23 cellular contexts compared by ENCODE assay signal in genomic region chr9:133644968-133645765, GRCh38. TPM values are rescaled to one million over a fixed set of nuclear protein-coding genes. Genes with fewer than 3 reads are reported as not detected.
DNase-seq lines count a peak whose midpoint lies in the region; ATAC-seq and TF ChIP-seq lines count a peak whose summit lies in the region.
"Had no signal": no experiment of that assay in that cellular context is flagged by ENCODE, and none has a peak within 500 bp of the region (broad histone marks: within the 10 kb centered on the region; RNA-seq: fewer than 3 reads in every experiment).

No MANE protein-coding gene starts in this region.

- H3K9me3 ChIP-seq in BE2C = no peaks in the 10 kb centered on the region
- H3K9me3 ChIP-seq in BLaER1 treated with 17β-estradiol and CSF1 and Interleukin-3, amounts not matched to agents 10 nM and 100 nM (replicated peaks in 1 of 11) = no peaks in the 10 kb centered on the region
- H3K9me3 ChIP-seq in neural cell (ENCODE audit: low read length) = no peaks in the 10 kb centered on the region
- H3K9me3 ChIP-seq in PC-3 (ENCODE audit: low read length) = no peaks in the 10 kb centered on the region
- no peaks in the 10 kb centered on the region for H3K9me3 ChIP-seq in CD8-positive, alpha-beta T cell (ENCODE audit: low read length)

- TF ChIP-seq RAD21 in neural cell (conservative IDR thresholded peaks at IDR 0.05) = peak; percentile 13

- peak overlapping the region in 7 of 11 experiments; percentile 4 to 40 (median 20); a peak in 9 of 22 replicates for H3K4me2 ChIP-seq in BLaER1 treated with 17β-estradiol and CSF1 and Interleukin-3, amounts not matched to agents 10 nM and 100 nM
- H3K4me2 ChIP-seq in neural cell (ENCODE audit: low read length) (no peak overlapping the region), PC-3 (ENCODE audit: low read length) (no peak overlapping the region)

- TF ChIP-seq EP300 in neural cell (conservative IDR thresholded peaks at IDR 0.05; ENCODE audit: poor library complexity, severe bottlenecking) = no peak

- H3K4me3 Mint-ChIP-seq in CD8-positive, alpha-beta T cell = no peak overlapping the region
- H3K4me3 Mint-ChIP-seq: CD8-positive, alpha-beta memory T cell had no signal

- H3K9ac ChIP-seq in BLaER1 treated with 17β-estradiol and CSF1 and Interleukin-3, amounts not matched to agents 10 nM and 100 nM = 0 out of 22 replicates have a peak overlapping the region, but pooled peaks of 1 of the 11 experiments have one; percentile 9
- H3K9ac ChIP-seq in neural cell (ENCODE audit: low read length) (peak overlapping the region; percentile 38), PC-3 (ENCODE audit: low read length) (no peak overlapping the region)

- H3K4me3 ChIP-seq in BE2C (ENCODE audit: low read depth, low read length) (no peak overlapping the region), neural cell (ENCODE audit: low read length) (no peak overlapping the region), PC-3 (ENCODE audit: low read length) (no peak overlapping the region)
- no peak overlapping the region for H3K4me3 ChIP-seq in BLaER1 treated with 17β-estradiol and CSF1 and Interleukin-3, amounts not matched to agents 10 nM and 100 nM
- H3K4me3 ChIP-seq in CD8-positive, alpha-beta T cell (ENCODE audit: low read depth, low read length) = no peak overlapping the region

- no peak overlapping the region for H3K27ac ChIP-seq in BLaER1 treated with 17β-estradiol and CSF1 and Interleukin-3, amounts not matched to agents 10 nM and 100 nM
- H3K27ac ChIP-seq in neural cell (ENCODE audit: low read length) (peak overlapping the region; percentile 23), PC-3 (ENCODE audit: low read length) (no peak overlapping the region)
- H3K27ac ChIP-seq in CD8-positive, alpha-beta T cell (ENCODE audit: low read depth, low read length) = no peak overlapping the region

- ATAC-seq in HG02970 (IDR thresholded peaks at IDR 0.05; ENCODE audit: low FRiP score, unreplicated experiment) (no peak), PC-3 (no peak)
- ATAC-seq in CD8-positive, alpha-beta T cell = no peak

- H3K27me3 Mint-ChIP-seq in CD8-positive, alpha-beta T cell (ENCODE audit: low read depth) = peaks cover 6% of the 10 kb centered on the region

- no peak overlapping the region for H3K27ac Mint-ChIP-seq in CD8-positive, alpha-beta T cell
- H3K27ac Mint-ChIP-seq: CD8-positive, alpha-beta memory T cell had no signal

- no peaks in the 10 kb centered on the region for H3K9me3 Mint-ChIP-seq in CD8-positive, alpha-beta T cell
- H3K9me3 Mint-ChIP-seq: CD8-positive, alpha-beta memory T cell had no signal

- peaks cover 2% of the 10 kb centered on the region for H3K4me1 Mint-ChIP-seq in CD8-positive, alpha-beta T cell (ENCODE audit: low read depth)
- H3K4me1 Mint-ChIP-seq: CD8-positive, alpha-beta memory T cell had no signal

- H3K36me3 ChIP-seq in BE2C = peaks cover 97% of the 10 kb centered on the region
- no peaks in the 10 kb centered on the region for H3K36me3 ChIP-seq in BLaER1 treated with 17β-estradiol and CSF1 and Interleukin-3, amounts not matched to agents 10 nM and 100 nM
- H3K36me3 ChIP-seq in neural cell (ENCODE audit: insufficient read depth, low read length) = no peaks in the 10 kb centered on the region
- H3K36me3 ChIP-seq in PC-3 (ENCODE audit: low read depth, low read length) = no peaks in the 10 kb centered on the region
- no peaks in the 10 kb centered on the region for H3K36me3 ChIP-seq in CD8-positive, alpha-beta T cell (ENCODE audit: insufficient read depth, low read length)

- TF ChIP-seq CTCF in BE2C (IDR thresholded peaks at IDR 0.05; ENCODE audit: low read depth, low read length) = no peak
- TF ChIP-seq CTCF in neural cell (IDR thresholded peaks at IDR 0.05; ENCODE audit: poor library complexity, severe bottlenecking) = no peak
- no peak for TF ChIP-seq CTCF in PC-3 (conservative IDR thresholded peaks at IDR 0.05; ENCODE audit: low read depth, low read length)
- no peak for TF ChIP-seq CTCF in CD8-positive, alpha-beta T cell (IDR thresholded peaks at IDR 0.05)

- POLR2A ChIA-PET in PC-3 (lab: Charles Lee; ENCODE audit: unreplicated experiment) = no interaction called here
- POLR2A ChIA-PET in CD8-positive, alpha-beta T cell (lab: Charles Lee) = no interaction called here

- peaks cover 0 to 16% (median 0%) of the 10 kb centered on the region in 11 experiments; a peak in 3 of 22 replicates for H4K20me1 ChIP-seq in BLaER1 treated with 17β-estradiol and CSF1 and Interleukin-3, amounts not matched to agents 10 nM and 100 nM
- H4K20me1 ChIP-seq in neural cell (ENCODE audit: insufficient read depth) (no peaks in the 10 kb centered on the region), PC-3 (ENCODE audit: low read length) (no peaks in the 10 kb centered on the region)

- no peaks in the 10 kb centered on the region for H3K36me3 Mint-ChIP-seq in CD8-positive, alpha-beta T cell
- H3K36me3 Mint-ChIP-seq: CD8-positive, alpha-beta memory T cell had no signal

- CTCF ChIA-PET in PC-3 (lab: Charles Lee) = no interaction called here
- CTCF ChIA-PET in CD8-positive, alpha-beta T cell (lab: Charles Lee) = no interaction called here

- no TSS peak for BruUV-seq in PC-3 (replicated peaks; lab: Mats Ljungman, UMichigan)

- no peaks in the 10 kb centered on the region; the same call in 1 of the 2 replicates for H3K4me1 ChIP-seq in BE2C
- peaks cover 0 to 16% (median 9%) of the 10 kb centered on the region in 10 experiments; a peak in 8 of 20 replicates for H3K4me1 ChIP-seq in BLaER1 treated with 17β-estradiol and CSF1 and Interleukin-3, amounts not matched to agents 10 nM and 100 nM
- no peaks in the 10 kb centered on the region for H3K4me1 ChIP-seq in PC-3 (ENCODE audit: insufficient read depth, low read length)
- H3K4me1 ChIP-seq in CD8-positive, alpha-beta T cell (ENCODE audit: insufficient read depth, low read length) = no peaks in the 10 kb centered on the region

- no peaks in the 10 kb centered on the region for H3K27me3 ChIP-seq in BE2C
- H3K27me3 ChIP-seq in BLaER1 treated with 17β-estradiol and CSF1 and Interleukin-3, amounts not matched to agents 10 nM and 100 nM = no peaks in the 10 kb centered on the region
- no peaks in the 10 kb centered on the region for H3K27me3 ChIP-seq in neural cell (ENCODE audit: insufficient read depth, low read depth, low read length)
- H3K27me3 ChIP-seq in PC-3 (ENCODE audit: low read length) = peaks cover 33% of the 10 kb centered on the region
- H3K27me3 ChIP-seq in CD8-positive, alpha-beta T cell (ENCODE audit: insufficient read depth, low read length) = no peaks in the 10 kb centered on the region

- H3K9me2 ChIP-seq in neural cell (ENCODE audit: insufficient read depth, low read length) (no peaks in the 10 kb centered on the region), PC-3 (replicated peaks; ENCODE audit: low read length) (no peaks in the 10 kb centered on the region)

- no peaks in the 10 kb centered on the region for H3F3A ChIP-seq in neural cell (ENCODE audit: insufficient read depth, low read length, poor library complexity, severe bottlenecking)
- no peaks in the 10 kb centered on the region for H3F3A ChIP-seq in PC-3 (ENCODE audit: low read length, unreplicated experiment)

- DNase-seq in BE2C (peak; percentile 11), OCI-M1 (lab: John Stamatoyannopoulos, UW) (peak; percentile 16), PC-3 (no peak)
- no peak for DNase-seq in CD8-positive, alpha-beta T cell
- DNase-seq: Calu3; CD8-positive, alpha-beta memory T cell; DMS53; GDM1; Kasumi-1; NCI-H1048; NCI-H1417 treated with DMSO at 0.1 percent for 48 hours; NCI-H1930; NCI-H446 treated with DMSO at 0.1 percent for 48 hours; NCI-H526 treated with DMSO at 0.1 percent for 48 hours; SHP77 had no signal

- H2AFZ ChIP-seq in neural cell (ENCODE audit: low read depth, low read length) = no peak overlapping the region
- H2AFZ ChIP-seq in PC-3 (ENCODE audit: low read length) = no peak overlapping the region

- intact Hi-C loops in PC-3 (cut with micrococcal nuclease) = no loop called here
- intact Hi-C loops in CD8-positive, alpha-beta T cell (cut with DNase I, micrococcal nuclease) = loop anchor here in 1 of 2 experiments (5.0 kb wide), 1 partner anchor 33 kb away; no protein-coding TSS in a partner anchor

- no peaks in the 10 kb centered on the region for H3K79me2 ChIP-seq in neural cell (replicated peaks; ENCODE audit: insufficient read depth, low read length)
- no peaks in the 10 kb centered on the region for H3K79me2 ChIP-seq in PC-3 (ENCODE audit: low read length)

TF ChIP-seq in neural cell, 6 proteins besides CTCF, POLR2A, EP300 and RAD21 (continues in another document):
- TF ChIP-seq TAF1 (IDR thresholded peaks at IDR 0.05; ENCODE audit: low read depth) (no peak), EZH2 (IDR thresholded peaks at IDR 0.05; ENCODE audit: borderline replicate concordance, insufficient read depth, low read length, poor library complexity, severe bottlenecking) (no peak), SMC3 (conservative IDR thresholded peaks at IDR 0.05; ENCODE audit: poor library complexity) (no peak), MXI1 (conservative IDR thresholded peaks at IDR 0.05; ENCODE audit: poor library complexity, severe bottlenecking) (no peak), POLR2AphosphoS5 (IDR thresholded peaks at IDR 0.05) (no peak)

RNA-seq across cellular contexts. Expression of gene DBH, which starts 9.0 kb away (rescaled TPM):
- polyA plus RNA-seq in BE2C (2012; ENCODE audit: insufficient read depth, insufficient read length, low read depth) = 42.7 TPM
- not detected in 2 replicates for polyA plus RNA-seq in neural cell
- not detected in 2 replicates for polyA minus RNA-seq in neural cell
- not detected in 2 replicates for total RNA-seq in PC-3 (2014; rRNA removed)
- under 1 TPM; 0.39 to 0.46 TPM for total RNA-seq in CD8-positive, alpha-beta T cell
- total RNA-seq: A673; Calu3; CD8-positive, alpha-beta memory T cell; H4; MCF 10A; RPMI7951 had no signal
- polyA plus RNA-seq: BJ; CD8-positive, alpha-beta memory T cell had no signal

RNA-seq across cellular contexts. Expression of gene FAM163B, which starts 36.0 kb away (rescaled TPM):
- polyA plus RNA-seq in BE2C (2012; ENCODE audit: insufficient read depth, insufficient read length, low read depth) = 8.5 TPM
- polyA plus RNA-seq in neural cell = 1.5 and 2.7 TPM in 2 replicates
- polyA minus RNA-seq in neural cell = 1.5 and 2.9 TPM in 2 replicates
- not detected in 2 replicates for total RNA-seq in PC-3 (2014; rRNA removed)
- total RNA-seq in CD8-positive, alpha-beta T cell = not detected
- total RNA-seq: A673; Calu3; CD8-positive, alpha-beta memory T cell; H4; MCF 10A had no signal
- polyA plus RNA-seq: BJ; CD8-positive, alpha-beta memory T cell had no signal

Comparison
In these comparisons a context has a peak if more than half of its experiments do, and no peak if none do; other contexts are left out.
1. DNase-seq: peak in BE2C (single experiment) and OCI-M1 (single experiment); none in PC-3 (single experiment) and CD8-positive, alpha-beta T cell (0 of 7).
2. H3K4me2 ChIP-seq: peak in BLaER1 treated with 17β-estradiol and CSF1 and Interleukin-3, amounts not matched to agents 10 nM and 100 nM (7 of 11); none in neural cell (single experiment) and PC-3 (single experiment).